Comparison of ENCODE assay signal across 10 cellular contexts in the genomic region with DNA sequence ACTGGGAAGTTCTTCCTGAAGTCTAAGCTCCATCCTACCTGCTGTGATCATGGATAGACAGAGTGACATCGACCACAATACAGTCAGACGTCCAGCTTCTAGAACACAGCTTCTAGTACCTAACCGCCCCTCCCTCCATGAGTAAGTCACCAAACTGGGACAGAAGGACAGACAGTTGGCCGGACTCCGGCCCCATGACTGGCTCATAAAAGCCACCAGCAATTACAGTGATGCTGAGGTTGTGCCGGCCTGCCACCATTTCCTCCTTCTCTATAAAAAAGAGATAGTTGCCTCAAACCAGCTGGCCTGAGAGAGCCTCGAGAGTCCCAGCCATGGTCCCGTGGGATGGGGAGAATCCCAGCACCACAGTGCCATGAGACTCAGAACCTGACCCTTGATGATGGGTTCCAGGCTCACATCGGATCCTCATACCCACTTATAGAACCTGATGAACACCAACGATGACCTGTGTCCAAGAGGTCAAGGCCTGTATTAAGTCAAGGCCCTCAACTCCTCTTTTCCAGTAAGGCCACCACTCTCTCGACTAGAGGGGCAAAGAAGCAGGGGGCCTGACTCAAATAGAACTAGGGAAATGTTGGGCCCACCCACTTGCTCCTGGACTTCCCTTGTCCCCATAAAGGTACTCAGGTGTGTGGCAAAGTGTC. TPM values are rescaled to one million over a fixed set of nuclear protein-coding genes. Genes with fewer than 3 reads are reported as not detected.
DNase-seq lines count a peak whose midpoint lies in the region; ATAC-seq, FAIRE-seq and TF ChIP-seq lines count a peak whose summit lies in the region.
"Had no signal": no experiment of that assay in that cellular context is flagged by ENCODE, and none has a peak within 500 bp of the region (broad histone marks: within the 10 kb centered on the region; RNA-seq: fewer than 3 reads in every experiment).

No MANE protein-coding gene starts in this region.

- ATAC-seq in GM23338: no peak
- ATAC-seq in activated CD8-positive, alpha-beta T cell treated with anti-CD3 and anti-CD28 coated beads for 36 hours: no peak
- ATAC-seq in stimulated activated naive CD8-positive, alpha-beta T cell treated with anti-CD3 and anti-CD28 coated beads, Interleukin-15, amount 100 ng/mL, for 72 hours: no peak

- no peak overlapping the region for H2AFZ ChIP-seq in GM23338

- H3K36me3 ChIP-seq in GM23338 (ENCODE audit: insufficient read depth) (no peaks in the 10 kb centered on the region), kidney (ENCODE audit: control insufficient read depth in 1 of 2, insufficient read depth in 2 of 2, low read length in 2 of 2) (no peaks in the 10 kb centered on the region)

- H3K4me2 ChIP-seq in GM23338: peak overlapping the region; percentile 94; the same call in 1 of the 2 replicates

- POLR2A ChIA-PET in activated CD8-positive, alpha-beta T cell treated with anti-CD3 and anti-CD28 coated beads for 36 hours (lab: Charles Lee): interaction anchor here (1.0 to 11.4 kb wide), 4 partner anchors 11 to 104 kb away, joined by 3 to 245 read pairs (median 4); partner anchors contain the start of gene GPATCH4

- CTCF ChIA-PET in activated CD8-positive, alpha-beta T cell treated with anti-CD3 and anti-CD28 coated beads for 36 hours (lab: Charles Lee): interaction anchor here (9.6 kb wide), 1 partner anchor 11 kb away, joined by 220 read pairs; no protein-coding TSS in a partner anchor

- H3K79me2 ChIP-seq in GM23338 (replicated peaks; ENCODE audit: insufficient read depth): peaks cover 64% of the 10 kb centered on the region

- H3F3A ChIP-seq in GM23338 (replicated peaks; ENCODE audit: low read depth): peaks cover 9% of the 10 kb centered on the region

- no peak for FAIRE-seq in kidney (lab: Jason Lieb, UNC)
- FAIRE-seq: GM18507 had no signal

- H3K36me3 Mint-ChIP-seq in GM23338 (ENCODE audit: low read depth): peaks cover 6% of the 10 kb centered on the region; the same call in 2 of the 3 replicates
- peaks cover 6% of the 10 kb centered on the region for H3K36me3 Mint-ChIP-seq in activated CD8-positive, alpha-beta T cell treated with anti-CD3 and anti-CD28 coated beads for 36 hours (ENCODE audit: low read depth)

- peaks cover 71% of the 10 kb centered on the region for H3K4me1 Mint-ChIP-seq in GM23338
- peaks cover 74% of the 10 kb centered on the region for H3K4me1 Mint-ChIP-seq in activated CD8-positive, alpha-beta T cell treated with anti-CD3 and anti-CD28 coated beads for 36 hours (ENCODE audit: low read depth)
- peaks cover 77% of the 10 kb centered on the region for H3K4me1 Mint-ChIP-seq in stimulated activated naive CD8-positive, alpha-beta T cell treated with anti-CD3 and anti-CD28 coated beads, Interleukin-15, amount 100 ng/mL, for 72 hours

- DNase-seq in GM23338 (ENCODE audit: low spot score): no peak
- DNase-seq in activated CD8-positive, alpha-beta T cell treated with anti-CD3 and anti-CD28 coated beads for 36 hours: no peak
- peak; percentile 70 for DNase-seq in kidney
- DNase-seq in stimulated activated naive CD8-positive, alpha-beta T cell treated with anti-CD3 and anti-CD28 coated beads, Interleukin-15, amount 100 ng/mL, for 72 hours: no peak
- no peak for DNase-seq in G401 (ENCODE audit: low spot score)
- DNase-seq in COR-L47 (lab: John Stamatoyannopoulos, UW): no peak
- no peak for DNase-seq in SW 1271 (lab: John Stamatoyannopoulos, UW)
- no peak for DNase-seq in HUDEP-2 (lab: John Stamatoyannopoulos, UW; ENCODE audit: unreplicated experiment in 76 of 76)
- DNase-seq: NCI-H748 treated with DMSO at 0.1 percent for 48 hours had no signal

- H3K9me3 Mint-ChIP-seq in GM23338: no peaks in the 10 kb centered on the region
- H3K9me3 Mint-ChIP-seq in activated CD8-positive, alpha-beta T cell treated with anti-CD3 and anti-CD28 coated beads for 36 hours: no peaks in the 10 kb centered on the region
- no peaks in the 10 kb centered on the region for H3K9me3 Mint-ChIP-seq in stimulated activated naive CD8-positive, alpha-beta T cell treated with anti-CD3 and anti-CD28 coated beads, Interleukin-15, amount 100 ng/mL, for 72 hours

- intact Hi-C loops in activated CD8-positive, alpha-beta T cell treated with anti-CD3 and anti-CD28 coated beads for 36 hours (cut with micrococcal nuclease): no loop called here
- intact Hi-C loops in kidney (cut with DNase I): no loop called here

- H3K9me3 ChIP-seq in kidney (ENCODE audit: control insufficient read depth in 1 of 2, low read length in 2 of 2): no peaks in the 10 kb centered on the region

- H3K4me1 ChIP-seq in GM23338 (ENCODE audit: insufficient read depth) (peaks cover 60% of the 10 kb centered on the region), kidney (ENCODE audit: control insufficient read depth in 1 of 2, insufficient read depth in 1 of 2, low read depth in 1 of 2, low read length in 2 of 2) (peaks cover 42 to 60% of the 10 kb centered on the region in 2 donors)

- peaks cover 12% of the 10 kb centered on the region for H3K27me3 Mint-ChIP-seq in GM23338 (ENCODE audit: insufficient read depth, low read depth, poor library complexity)
- H3K27me3 Mint-ChIP-seq in activated CD8-positive, alpha-beta T cell treated with anti-CD3 and anti-CD28 coated beads for 36 hours: no peaks in the 10 kb centered on the region
- H3K27me3 Mint-ChIP-seq in stimulated activated naive CD8-positive, alpha-beta T cell treated with anti-CD3 and anti-CD28 coated beads, Interleukin-15, amount 100 ng/mL, for 72 hours: no peaks in the 10 kb centered on the region

- H3K9me2 ChIP-seq in GM23338 (ENCODE audit: insufficient read depth): no peaks in the 10 kb centered on the region

- H3K9ac ChIP-seq in kidney (ENCODE audit: low read length in 2 of 2): peak overlapping the region; percentile 16 to 20

- in situ Hi-C loops in G401 (cut with HindIII; ENCODE audit: low sequenced_read_pairs): no loop called here

- H3K27me3 ChIP-seq in GM23338 (ENCODE audit: insufficient read depth): no peaks in the 10 kb centered on the region

- H4K20me1 ChIP-seq in GM23338 (replicated peaks; ENCODE audit: insufficient read depth): peaks cover 11% of the 10 kb centered on the region

- H3K27ac Mint-ChIP-seq in GM23338: peak overlapping the region; percentile 18; the same call in 1 of the 2 replicates
- peak overlapping the region; percentile 34 for H3K27ac Mint-ChIP-seq in activated CD8-positive, alpha-beta T cell treated with anti-CD3 and anti-CD28 coated beads for 36 hours
- H3K27ac Mint-ChIP-seq in stimulated activated naive CD8-positive, alpha-beta T cell treated with anti-CD3 and anti-CD28 coated beads, Interleukin-15, amount 100 ng/mL, for 72 hours: peak overlapping the region in 1 of 2 donors; percentile 59

- peak overlapping the region; percentile 91; the same call in 2 of the 3 replicates for H3K4me3 Mint-ChIP-seq in GM23338
- peak overlapping the region; percentile 4 for H3K4me3 Mint-ChIP-seq in activated CD8-positive, alpha-beta T cell treated with anti-CD3 and anti-CD28 coated beads for 36 hours
- peak overlapping the region; percentile 54 to 92 for H3K4me3 Mint-ChIP-seq in stimulated activated naive CD8-positive, alpha-beta T cell treated with anti-CD3 and anti-CD28 coated beads, Interleukin-15, amount 100 ng/mL, for 72 hours

- no peak overlapping the region for H3K27ac ChIP-seq in GM23338 (ENCODE audit: low read depth)
- H3K27ac ChIP-seq in kidney (ENCODE audit: low read depth in 2 of 2, low read length in 2 of 2): peak overlapping the region in 1 of 2 donors; percentile 27

- H3K4me3 ChIP-seq in GM23338: no peak overlapping the region
- H3K4me3 ChIP-seq in kidney (ENCODE audit: low read length in 2 of 2): peak overlapping the region in 1 of 2 donors; percentile 82

- TF ChIP-seq CTCF in GM23338 (conservative IDR thresholded peaks at IDR 0.05; ENCODE audit: low read depth in 2 of 2): no peak
- no peak for TF ChIP-seq CTCF in activated CD8-positive, alpha-beta T cell treated with anti-CD3 and anti-CD28 coated beads for 36 hours (IDR thresholded peaks at IDR 0.05)
- TF ChIP-seq CTCF in kidney (IDR thresholded peaks at IDR 0.05; ENCODE audit: borderline replicate concordance, extremely low read depth, insufficient read depth): no peak

RNA-seq across cellular contexts. Expression of gene MEF2D, which starts 3.4 kb away (rescaled TPM):
- 9.7 and 15.5 TPM in 2 replicates for total RNA-seq in GM23338 (2014; rRNA removed; shearing (Covaris generic))
- polyA plus RNA-seq in GM23338 (2016; fragmentation: Nextera tagmentation; extraction: Ambion mirVana): 10.4 and 10.6 TPM in 2 replicates
- 10 to 100 TPM; 35.3 to 35.8 TPM for total RNA-seq in activated CD8-positive, alpha-beta T cell treated with anti-CD3 and anti-CD28 coated beads for 36 hours
- total RNA-seq in kidney: 49.3 TPM
- polyA plus RNA-seq in kidney (ENCODE audit: insufficient read depth, low read depth, low replicate concordance): 13.7 TPM
- total RNA-seq in G401 (2014; rRNA removed; shearing (Covaris generic)): 5.5 and 7.3 TPM in 2 replicates

Comparison
In these comparisons a context has a peak if more than half of its experiments do, and no peak if none do; other contexts are left out.
1. H3K4me3 Mint-ChIP-seq: peak in every context shown above with its lines; median percentile 91 in GM23338; 73 in stimulated activated naive CD8-positive, alpha-beta T cell treated with anti-CD3 and anti-CD28 coated beads, Interleukin-15, amount 100 ng/mL, for 72 hours; 4 in activated CD8-positive, alpha-beta T cell treated with anti-CD3 and anti-CD28 coated beads for 36 hours.